Comparison of ENCODE assay signal across 8 cellular contexts in the genomic region with DNA sequence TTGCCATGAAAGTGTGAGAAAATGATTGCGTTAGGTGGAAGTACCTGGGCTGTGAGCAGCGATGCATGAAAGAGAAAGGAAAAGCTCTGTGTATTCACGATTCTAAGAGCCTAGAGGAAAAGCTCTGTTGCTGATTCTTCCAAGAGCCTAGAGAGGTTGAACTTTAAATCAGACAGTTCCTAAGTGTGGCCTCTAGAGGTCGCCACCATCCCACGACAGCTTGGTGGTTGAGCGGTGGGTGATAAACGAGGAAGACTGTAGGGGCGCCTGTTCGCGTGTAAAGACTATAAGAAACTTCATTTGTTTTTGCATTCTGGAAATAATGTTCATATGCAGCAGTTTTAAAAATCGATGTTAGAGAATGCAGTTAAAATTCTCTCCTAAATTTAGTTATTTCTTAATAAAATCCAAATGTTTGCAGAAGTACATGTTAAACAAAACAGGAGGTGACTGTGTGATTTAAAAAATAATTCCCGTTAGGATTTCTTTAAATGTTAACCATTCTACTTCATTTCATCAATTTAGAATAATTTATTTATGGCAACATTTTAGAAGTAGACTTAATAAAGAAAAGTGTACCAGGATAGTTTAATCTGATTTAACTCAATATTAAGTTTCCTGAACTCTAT.
DNase-seq lines count a peak whose midpoint lies in the region; ATAC-seq and TF ChIP-seq lines count a peak whose summit lies in the region.

No MANE protein-coding gene starts in this region.

- H3K4me3 Mint-ChIP-seq in activated CD8-positive, alpha-beta T cell treated with anti-CD3 and anti-CD28 coated beads, Interleukin-2, amount 10 ng/mL, durations not matched to agents 7 days and 5 days, result no peak overlapping the region

- peaks cover 22% of the 10 kb centered on the region for H3K27me3 Mint-ChIP-seq in activated CD8-positive, alpha-beta T cell treated with anti-CD3 and anti-CD28 coated beads, Interleukin-2, amount 10 ng/mL, durations not matched to agents 7 days and 5 days (ENCODE audit: low read depth)

- ATAC-seq in HG03159 (IDR thresholded peaks at IDR 0.05; ENCODE audit: unreplicated experiment), result peak; percentile 65
- ATAC-seq in activated CD8-positive, alpha-beta T cell treated with anti-CD3 and anti-CD28 coated beads, Interleukin-2, amount 10 ng/mL, durations not matched to agents 7 days and 5 days, result peak; percentile 70

- H3K36me3 Mint-ChIP-seq in activated CD8-positive, alpha-beta T cell treated with anti-CD3 and anti-CD28 coated beads, Interleukin-2, amount 10 ng/mL, durations not matched to agents 7 days and 5 days (ENCODE audit: low read depth), result peaks cover 3% of the 10 kb centered on the region

- no peak overlapping the region for H3K27ac Mint-ChIP-seq in activated CD8-positive, alpha-beta T cell treated with anti-CD3 and anti-CD28 coated beads, Interleukin-2, amount 10 ng/mL, durations not matched to agents 7 days and 5 days

- POLR2A ChIA-PET in activated CD8-positive, alpha-beta T cell treated with anti-CD3 and anti-CD28 coated beads, Interleukin-2, amount 10 ng/mL, durations not matched to agents 7 days and 5 days (lab: Charles Lee), result no interaction called here

- CTCF ChIA-PET in activated CD8-positive, alpha-beta T cell treated with anti-CD3 and anti-CD28 coated beads, Interleukin-2, amount 10 ng/mL, durations not matched to agents 7 days and 5 days (lab: Charles Lee), result interaction anchor here (0.6 to 1.8 kb wide), 20 partner anchors 9 to 1037 kb away, joined by 3 to 13 read pairs (median 3); no protein-coding TSS in a partner anchor

- H3K9me3 Mint-ChIP-seq in activated CD8-positive, alpha-beta T cell treated with anti-CD3 and anti-CD28 coated beads, Interleukin-2, amount 10 ng/mL, durations not matched to agents 7 days and 5 days (ENCODE audit: insufficient read depth), result no peaks in the 10 kb centered on the region

- no peak overlapping the region for H3K4me3 ChIP-seq in fibroblast of villous mesenchyme (ENCODE audit: low read depth, low read length)

- peak; percentile 68 for DNase-seq in activated CD8-positive, alpha-beta memory T cell treated with anti-CD3 and anti-CD28 coated beads for 24 hours
- DNase-seq in activated CD8-positive, alpha-beta memory T cell treated with anti-CD3 and anti-CD28 coated beads, Interleukin-2, amount 50 U/mL, for 4 hours, result no peak
- DNase-seq in NCI-H69 (lab: John Stamatoyannopoulos, UW) (peak; percentile 84), fibroblast of villous mesenchyme (ENCODE audit: low read depth) (peak; percentile 6), cerebellar nuclear complex (lab: John Stamatoyannopoulos, UW) (no peak)
- peak; percentile 74 for DNase-seq in activated CD8-positive, alpha-beta T cell treated with anti-CD3 and anti-CD28 coated beads, Interleukin-2, amount 10 ng/mL, durations not matched to agents 7 days and 5 days
- peak; percentile 54 to 67 for DNase-seq in stimulated activated CD4-positive, alpha-beta T cell treated with anti-CD3 and anti-CD28 coated beads, Interleukin-2, amount 100 ng/mL, for 24 hours

- peak; percentile 54 for TF ChIP-seq CTCF in fibroblast of villous mesenchyme (IDR thresholded peaks at IDR 0.05; ENCODE audit: insufficient read depth, low read depth, low read length)

- H3K4me1 Mint-ChIP-seq in activated CD8-positive, alpha-beta T cell treated with anti-CD3 and anti-CD28 coated beads, Interleukin-2, amount 10 ng/mL, durations not matched to agents 7 days and 5 days (ENCODE audit: low read depth), result peaks cover 4% of the 10 kb centered on the region

Comparison
In these comparisons a context has a peak if more than half of its experiments do, and no peak if none do; other contexts are left out.
1. DNase-seq: peak in activated CD8-positive, alpha-beta memory T cell treated with anti-CD3 and anti-CD28 coated beads for 24 hours (single experiment), NCI-H69 (single experiment), activated CD8-positive, alpha-beta T cell treated with anti-CD3 and anti-CD28 coated beads, Interleukin-2, amount 10 ng/mL, durations not matched to agents 7 days and 5 days (single experiment), fibroblast of villous mesenchyme (single experiment) and stimulated activated CD4-positive, alpha-beta T cell treated with anti-CD3 and anti-CD28 coated beads, Interleukin-2, amount 100 ng/mL, for 24 hours (2 of 2); none in activated CD8-positive, alpha-beta memory T cell treated with anti-CD3 and anti-CD28 coated beads, Interleukin-2, amount 50 U/mL, for 4 hours (single experiment) and cerebellar nuclear complex (0 of 2).